8 cellular contexts compared by ENCODE assay signal in the genomic region with DNA sequence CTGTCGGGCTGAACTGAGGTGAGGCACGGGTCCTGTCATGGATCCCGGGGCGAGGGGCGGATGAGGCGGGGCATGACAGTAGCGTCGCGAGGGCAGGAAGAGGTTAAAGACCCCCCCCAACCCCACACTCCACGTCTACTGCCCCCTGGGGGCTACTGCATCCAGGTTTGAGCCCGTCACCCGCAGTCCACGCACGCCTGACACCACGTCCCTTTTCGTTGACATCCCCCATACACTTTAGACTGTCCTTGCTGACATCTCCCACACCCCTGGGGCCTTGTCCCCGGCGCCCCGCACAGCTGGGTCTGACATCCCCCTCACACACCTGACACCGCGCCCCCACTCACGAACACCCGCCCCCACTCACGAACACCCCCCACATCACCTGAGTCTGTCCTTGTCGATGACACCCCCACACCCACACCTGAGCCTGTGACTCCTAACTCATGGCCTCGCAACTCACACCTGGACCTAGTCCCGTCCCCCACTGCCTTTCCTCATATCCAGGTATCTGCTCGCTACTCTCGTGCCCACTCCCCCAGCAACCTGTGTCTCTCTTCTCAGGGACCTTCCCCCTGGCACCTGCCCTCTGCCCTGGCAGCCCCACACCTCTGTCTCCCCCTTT. TPM values are rescaled to one million over a fixed set of nuclear protein-coding genes. Genes with fewer than 3 reads are reported as not detected.
DNase-seq lines count a peak whose midpoint lies in the region; ATAC-seq and TF ChIP-seq lines count a peak whose summit lies in the region.

No MANE protein-coding gene starts in this region.

- peaks cover 6 to 16% of the 10 kb centered on the region in 2 experiments; a peak in 2 of 4 replicates for H3K4me1 ChIP-seq in SK-N-SH (ENCODE audit: control insufficient read depth in 1 of 2, insufficient read depth in 2 of 2, low read depth in 1 of 2, low read length in 1 of 2)
- peaks cover 18 to 38% of the 10 kb centered on the region in 2 donors for H3K4me1 ChIP-seq in adrenal gland (replicated peaks in 1 of 2)
- H3K4me1 ChIP-seq in thyroid gland: peaks cover 64 to 85% of the 10 kb centered on the region in 2 donors

- H3F3A ChIP-seq in SK-N-SH (replicated peaks; ENCODE audit: insufficient read depth): peaks cover 23% of the 10 kb centered on the region

- H3K27me3 ChIP-seq in SK-N-SH (ENCODE audit: insufficient read depth) (no peaks in the 10 kb centered on the region), adrenal gland (no peaks in the 10 kb centered on the region), kidney epithelial cell (ENCODE audit: control insufficient read depth, insufficient read depth, low read length) (no peaks in the 10 kb centered on the region), thyroid gland (no peaks in the 10 kb centered on the region)

- H3K9me2 ChIP-seq in SK-N-SH: no peaks in the 10 kb centered on the region

- peak overlapping the region; percentile 96 for H3K4me2 ChIP-seq in SK-N-SH

- peak; percentile 44 for TF ChIP-seq CTCF in SK-N-SH (IDR thresholded peaks at IDR 0.05)
- TF ChIP-seq CTCF in adrenal gland (IDR thresholded peaks at IDR 0.05): peak in 1 of 6 experiments; percentile 18
- TF ChIP-seq CTCF in kidney epithelial cell (IDR thresholded peaks at IDR 0.05; ENCODE audit: insufficient read depth, low read length, poor library complexity, severe bottlenecking): peak; percentile 23
- TF ChIP-seq CTCF in thyroid gland (IDR thresholded peaks at IDR 0.05): peak in 2 of 6 experiments; percentile 21 to 32

- POLR2A ChIA-PET in SK-N-SH (lab: Yijun Ruan, JAX): no interaction called here

- H3K9me3 ChIP-seq in SK-N-SH (no peaks in the 10 kb centered on the region), adrenal gland (replicated peaks in 1 of 3) (no peaks in the 10 kb centered on the region), thyroid gland (no peaks in the 10 kb centered on the region)

- intact Hi-C loops in adrenal gland (cut with DNase I): no loop called here
- intact Hi-C loops in thyroid gland (cut with DNase I): no loop called here

- no peaks in the 10 kb centered on the region for H3K79me2 ChIP-seq in SK-N-SH (ENCODE audit: insufficient read depth)

- peak overlapping the region in 1 of 2 experiments; percentile 73; a peak in 1 of 4 replicates for H3K27ac ChIP-seq in SK-N-SH (ENCODE audit: low read depth in 2 of 2, low read length in 1 of 2)
- peak overlapping the region in 3 of 5 donors; percentile 40 to 82 (median 47) for H3K27ac ChIP-seq in adrenal gland
- peak overlapping the region; percentile 43 to 88 (median 84) for H3K27ac ChIP-seq in thyroid gland

- WGBS in SK-N-SH (ENCODE audit: low lambda C conversion rate): 4% methylated on average over 15 of the region's 29 CpGs
- WGBS in adrenal gland, 4 donors: 1 to 3% (median 2%) methylated on average over 9 to 29 of the region's 29 CpGs
- 0 to 1% methylated on average over 17 to 23 of the region's 29 CpGs for WGBS in thyroid gland, 2 donors

- 0 out of 2 replicates have a peak overlapping the region, but pooled peaks have one; percentile 56 for H2AFZ ChIP-seq in SK-N-SH (ENCODE audit: low read depth)

- no peak for TF ChIP-seq POLR2A in adrenal gland (IDR thresholded peaks at IDR 0.05)
- no peak for TF ChIP-seq POLR2A in thyroid gland (IDR thresholded peaks at IDR 0.05)

- CTCF ChIA-PET in SK-N-SH (lab: Yijun Ruan, JAX): interaction anchor here (1.2 to 2.3 kb wide), 5 partner anchors 10 to 83 kb away, joined by 3 to 7 read pairs (median 5); no protein-coding TSS in a partner anchor

- no peaks in the 10 kb centered on the region for H3K36me3 ChIP-seq in SK-N-SH (replicated peaks in 1 of 2; ENCODE audit: control insufficient read depth in 1 of 2, insufficient read depth in 2 of 2, low read length in 1 of 2)
- no peaks in the 10 kb centered on the region for H3K36me3 ChIP-seq in adrenal gland (replicated peaks in 1 of 2)
- H3K36me3 ChIP-seq in kidney epithelial cell (ENCODE audit: control insufficient read depth, insufficient read depth, low read length): no peaks in the 10 kb centered on the region
- H3K36me3 ChIP-seq in thyroid gland: no peaks in the 10 kb centered on the region

- TF ChIP-seq RAD21 in SK-N-SH (IDR thresholded peaks at IDR 0.05; ENCODE audit: low read length) (no peak), Ishikawa (IDR thresholded peaks at IDR 0.05; ENCODE audit: low read depth) (no peak)

- H4K20me1 ChIP-seq in SK-N-SH (ENCODE audit: insufficient read depth): no peaks in the 10 kb centered on the region

- H3K4me3 ChIP-seq in SK-N-SH (ENCODE audit: low read depth in 2 of 2, low read length in 1 of 2): peak overlapping the region; percentile 59 to 72
- peak overlapping the region in 3 of 4 donors; percentile 53 to 86 (median 62) for H3K4me3 ChIP-seq in adrenal gland
- peak overlapping the region; percentile 65 for H3K4me3 ChIP-seq in kidney epithelial cell (ENCODE audit: low read depth, low read length)
- peak overlapping the region; percentile 44 to 56 (median 53) for H3K4me3 ChIP-seq in thyroid gland (replicated peaks in 1 of 3)

- peak; percentile 91 for DNase-seq in SK-N-SH
- no peak for DNase-seq in adrenal gland
- no peak for DNase-seq in kidney epithelial cell (ENCODE audit: low read depth)
- DNase-seq in thyroid gland: peak in 1 of 2 donors; percentile 38
- DNase-seq in RKO (ENCODE audit: low spot score): no peak
- no peak for DNase-seq in mucosa of gallbladder (ENCODE audit: low spot score)

- no peak for ATAC-seq in SK-N-SH treated with all-trans-retinoic acid at 6 μM for 48 hours

- no peak for TF ChIP-seq EP300 in SK-N-SH (IDR thresholded peaks at IDR 0.05; ENCODE audit: borderline replicate concordance in 1 of 2, low read depth in 1 of 2, low read length in 1 of 2)
- no peak for TF ChIP-seq EP300 in Ishikawa (IDR thresholded peaks at IDR 0.05; ENCODE audit: borderline replicate concordance)

- peak overlapping the region; percentile 21; the same call in 1 of the 2 replicates for H3K9ac ChIP-seq in SK-N-SH

TF ChIP-seq in SK-N-SH, 30 proteins besides CTCF, POLR2A, EP300 and RAD21 (continues in another document):
- TF ChIP-seq MXI1 (IDR thresholded peaks at IDR 0.05; ENCODE audit: low read depth, low read length): peak; percentile 38; the same call in 1 of the 2 replicates
- TF ChIP-seq, protein P1, sequence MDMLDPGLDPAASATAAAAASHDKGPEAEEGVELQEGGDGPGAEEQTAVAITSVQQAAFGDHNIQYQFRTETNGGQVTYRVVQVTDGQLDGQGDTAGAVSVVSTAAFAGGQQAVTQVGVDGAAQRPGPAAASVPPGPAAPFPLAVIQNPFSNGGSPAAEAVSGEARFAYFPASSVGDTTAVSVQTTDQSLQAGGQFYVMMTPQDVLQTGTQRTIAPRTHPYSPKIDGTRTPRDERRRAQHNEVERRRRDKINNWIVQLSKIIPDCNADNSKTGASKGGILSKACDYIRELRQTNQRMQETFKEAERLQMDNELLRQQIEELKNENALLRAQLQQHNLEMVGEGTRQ (IDR thresholded peaks at IDR 0.05; ENCODE audit: borderline replicate concordance, low read depth, low read length): no peak
- TF ChIP-seq MEF2A (IDR thresholded peaks at IDR 0.05; ENCODE audit: borderline replicate concordance, low read depth): no peak

TF ChIP-seq in SK-N-SH treated with all-trans-retinoic acid at 6 μM for 48 hours, 23 proteins besides CTCF, POLR2A, EP300 and RAD21 (continues in another document):
- TF ChIP-seq ZFP30 (CRISPR knock-in tag; IDR thresholded peaks at IDR 0.05) (no peak), PPARA (CRISPR knock-in tag; IDR thresholded peaks at IDR 0.05; ENCODE audit: borderline replicate concordance) (no peak)

TF ChIP-seq in Ishikawa, 13 proteins besides CTCF, POLR2A, EP300 and RAD21:
- TF ChIP-seq ZBTB7A (IDR thresholded peaks at IDR 0.05; ENCODE audit: low read depth) (peak; percentile 98; the same call in 1 of the 2 replicates), FOXM1 (IDR thresholded peaks at IDR 0.05; ENCODE audit: borderline replicate concordance, low read depth) (no peak)
TF ChIP-seq in Ishikawa: peak in this region for 1.

RNA-seq across cellular contexts. Expression of a gene that starts 0.4 kb away (rescaled TPM):
- 4.3 and 6.1 TPM in 2 replicates for polyA plus RNA-seq in SK-N-SH (2012; rRNA removed)
- polyA plus RNA-seq in SK-N-SH (2012; cell fraction: cytosol; rRNA removed): 2.8 and 4.3 TPM in 2 replicates
- 16.9 and 18.8 TPM in 2 replicates for polyA plus RNA-seq in SK-N-SH (2012; cell fraction: nucleus; rRNA removed)
- total RNA-seq in adrenal gland: 10 to 100 TPM in 7 of 8 donors, 1 to 10 TPM in 1; 9.7 to 14.3 (median 13.3) TPM
- polyA plus RNA-seq in adrenal gland: 10 to 100 TPM in 1 of 3 donors, 1 to 10 TPM in 2; 6.2 to 11.9 (median 10.0) TPM
- 2.8 and 3.0 TPM in 2 replicates for total RNA-seq in kidney epithelial cell
- 10 to 100 TPM; 28.0 to 43.9 (median 33.9) TPM for total RNA-seq in thyroid gland
- total RNA-seq in mucosa of gallbladder: 10.5 TPM

RNA-seq across cellular contexts. Expression of a gene that starts 30.8 kb away (rescaled TPM):
- polyA plus RNA-seq in SK-N-SH (2012; rRNA removed) (32.2 and 34.7 TPM in 2 replicates), adrenal gland (10 to 100 TPM; 26.5 to 39.3 (median 38.5) TPM)
- polyA plus RNA-seq in SK-N-SH (2012; cell fraction: cytosol; rRNA removed): 13.8 and 22.3 TPM in 2 replicates
- polyA plus RNA-seq in SK-N-SH (2012; cell fraction: nucleus; rRNA removed): 30.9 and 32.2 TPM in 2 replicates
- total RNA-seq in adrenal gland (10 to 100 TPM; 16.7 to 31.5 (median 27.2) TPM), kidney epithelial cell (45.0 and 57.0 TPM in 2 replicates), thyroid gland (10 to 100 TPM; 33.1 to 60.0 (median 46.1) TPM), mucosa of gallbladder (19.5 TPM)

RNA-seq across cellular contexts. Expression of a gene that starts 30.9 kb away (rescaled TPM):
- polyA plus RNA-seq in SK-N-SH (2012; rRNA removed) (56.3 and 74.9 TPM in 2 replicates), adrenal gland (100 to 1,000 TPM in 2 of 3 donors, 10 to 100 TPM in 1; 39.6 to 291 (median 176) TPM)
- polyA plus RNA-seq in SK-N-SH (2012; cell fraction: cytosol; rRNA removed): 22.0 and 27.1 TPM in 2 replicates
- 274 and 332 TPM in 2 replicates for polyA plus RNA-seq in SK-N-SH (2012; cell fraction: nucleus; rRNA removed)
- total RNA-seq in adrenal gland (10 to 100 TPM; 22.0 to 87.6 (median 49.6) TPM), kidney epithelial cell (27.7 and 29.5 TPM in 2 replicates), thyroid gland (10 to 100 TPM; 70.3 to 93.5 (median 82.2) TPM), mucosa of gallbladder (69.8 TPM)
